In genomic region chr11:79663012-79663411, GRCh38 we compare ENCODE assay signal across 20 cellular contexts.
DNase-seq lines count a peak whose midpoint lies in the region; ATAC-seq and TF ChIP-seq lines count a peak whose summit lies in the region.
"Had no signal": no experiment of that assay in that cellular context is flagged by ENCODE, and none has a peak within 500 bp of the region (broad histone marks: within the 10 kb centered on the region; RNA-seq: fewer than 3 reads in every experiment).

No MANE protein-coding gene starts in this region.

- H3K27me3 Mint-ChIP-seq in stimulated activated memory B cell treated with anti-CD40 and anti-IgM and Interleukin-4, amounts not matched to agents 10 μg/mL and 1 μg/mL and 100 μg/mL, for 72 hours = no peaks in the 10 kb centered on the region
- H3K27me3 Mint-ChIP-seq in Calu3 (ENCODE audit: unreplicated experiment) = no peaks in the 10 kb centered on the region
- H3K27me3 Mint-ChIP-seq: activated naive CD8-positive, alpha-beta T cell treated with anti-CD3 and anti-CD28 coated beads, Interleukin-2, amount 50 U/mL, for 24 hours; CD4-positive, alpha-beta memory T cell had no signal

- peak; percentile 53 for ATAC-seq in esophagus mucosa
- ATAC-seq in stimulated activated memory B cell treated with anti-CD40 and anti-IgM and Interleukin-4, amounts not matched to agents 10 μg/mL and 1 μg/mL and 100 μg/mL, for 72 hours = no peak
- ATAC-seq: activated naive CD8-positive, alpha-beta T cell treated with anti-CD3 and anti-CD28 coated beads, Interleukin-2, amount 50 U/mL, for 24 hours; stimulated activated effector memory CD8-positive, alpha-beta T cell treated with anti-CD3 and anti-CD28 coated beads, Interleukin-12 subunit alpha, Interleukin-12 subunit beta, amount 100 ng/mL, for 72 hours had no signal

- no peaks in the 10 kb centered on the region for H3K36me3 Mint-ChIP-seq in stimulated activated memory B cell treated with anti-CD40 and anti-IgM and Interleukin-4, amounts not matched to agents 10 μg/mL and 1 μg/mL and 100 μg/mL, for 72 hours
- no peaks in the 10 kb centered on the region for H3K36me3 Mint-ChIP-seq in Calu3 (ENCODE audit: insufficient read depth, unreplicated experiment)
- H3K36me3 Mint-ChIP-seq: CD4-positive, alpha-beta memory T cell; stimulated activated effector memory CD8-positive, alpha-beta T cell treated with anti-CD3 and anti-CD28 coated beads, Interleukin-12 subunit alpha, Interleukin-12 subunit beta, amount 100 ng/mL, for 72 hours had no signal

- no TSS peak for BruUV-seq in Calu3 (replicated peaks; lab: Mats Ljungman, UMichigan)

- intact Hi-C loops in Calu3 (cut with micrococcal nuclease; ENCODE audit: unreplicated experiment) = no loop called here

- H3K4me1 Mint-ChIP-seq in stimulated activated memory B cell treated with anti-CD40 and anti-IgM and Interleukin-4, amounts not matched to agents 10 μg/mL and 1 μg/mL and 100 μg/mL, for 72 hours = no peaks in the 10 kb centered on the region
- no peaks in the 10 kb centered on the region for H3K4me1 Mint-ChIP-seq in Calu3 (ENCODE audit: low read depth, unreplicated experiment)
- H3K4me1 Mint-ChIP-seq: activated naive CD8-positive, alpha-beta T cell treated with anti-CD3 and anti-CD28 coated beads, Interleukin-2, amount 50 U/mL, for 24 hours; CD4-positive, alpha-beta memory T cell; stimulated activated effector memory CD8-positive, alpha-beta T cell treated with anti-CD3 and anti-CD28 coated beads, Interleukin-12 subunit alpha, Interleukin-12 subunit beta, amount 100 ng/mL, for 72 hours had no signal

- DNase-seq in NCI-H2081 (lab: John Stamatoyannopoulos, UW) (peak; percentile 1 to 52), NCI-H2081 treated with DMSO at 0.1 percent for 48 hours (lab: John Stamatoyannopoulos, UW) (no peak), NCI-H1417 (lab: John Stamatoyannopoulos, UW) (peak; percentile 60 to 97 (median 78)), NCI-H748 (lab: John Stamatoyannopoulos, UW; ENCODE audit: unreplicated experiment) (peak; percentile 89), T1000 (lab: John Stamatoyannopoulos, UW) (no peak), Calu3 (no peak)
- DNase-seq: activated CD4-positive, alpha-beta T cell treated with anti-CD3 and anti-CD28 coated beads for 1 hour; activated gamma-delta T cell treated with Interleukin-2 at 50 U/mL for 16 hours; activated naive CD8-positive, alpha-beta T cell treated with anti-CD3 and anti-CD28 coated beads, Interleukin-2, amount 50 U/mL, for 24 hours; activated T-cell treated with anti-CD3 and anti-CD28 coated beads, Interleukin-2, amount 50 U/mL, for 1 hour; CD4-positive, alpha-beta memory T cell; DMS79 treated with DMSO at 0.1 percent for 48 hours; dorsolateral prefrontal cortex; mesenchymal stem cell; NCI-H2029; NK-92 treated with Interleukin-12 subunit alpha and Interleukin-12 subunit beta, amount 100 ng/mL, for 24 hours; occipital lobe had no signal

- CTCF ChIA-PET in Calu3 (lab: Charles Lee) = no interaction called here

- H3K9me3 Mint-ChIP-seq in stimulated activated memory B cell treated with anti-CD40 and anti-IgM and Interleukin-4, amounts not matched to agents 10 μg/mL and 1 μg/mL and 100 μg/mL, for 72 hours = peaks cover 3% of the 10 kb centered on the region
- peaks cover 13% of the 10 kb centered on the region for H3K9me3 Mint-ChIP-seq in Calu3 (ENCODE audit: low read depth, unreplicated experiment)
- H3K9me3 Mint-ChIP-seq: activated naive CD8-positive, alpha-beta T cell treated with anti-CD3 and anti-CD28 coated beads, Interleukin-2, amount 50 U/mL, for 24 hours had no signal

- TF ChIP-seq CTCF in Calu3 (IDR thresholded peaks at IDR 0.05; ENCODE audit: unreplicated experiment) = no peak

- H3K4me3 Mint-ChIP-seq in stimulated activated memory B cell treated with anti-CD40 and anti-IgM and Interleukin-4, amounts not matched to agents 10 μg/mL and 1 μg/mL and 100 μg/mL, for 72 hours = no peak overlapping the region
- no peak overlapping the region for H3K4me3 Mint-ChIP-seq in Calu3 (ENCODE audit: low read depth, unreplicated experiment)
- H3K4me3 Mint-ChIP-seq: activated naive CD8-positive, alpha-beta T cell treated with anti-CD3 and anti-CD28 coated beads, Interleukin-2, amount 50 U/mL, for 24 hours; CD4-positive, alpha-beta memory T cell; stimulated activated effector memory CD8-positive, alpha-beta T cell treated with anti-CD3 and anti-CD28 coated beads, Interleukin-12 subunit alpha, Interleukin-12 subunit beta, amount 100 ng/mL, for 72 hours had no signal

- H3K27ac Mint-ChIP-seq in stimulated activated memory B cell treated with anti-CD40 and anti-IgM and Interleukin-4, amounts not matched to agents 10 μg/mL and 1 μg/mL and 100 μg/mL, for 72 hours = no peak overlapping the region
- no peak overlapping the region for H3K27ac Mint-ChIP-seq in Calu3 (ENCODE audit: unreplicated experiment)
- H3K27ac Mint-ChIP-seq: activated naive CD8-positive, alpha-beta T cell treated with anti-CD3 and anti-CD28 coated beads, Interleukin-2, amount 50 U/mL, for 24 hours; CD4-positive, alpha-beta memory T cell; stimulated activated effector memory CD8-positive, alpha-beta T cell treated with anti-CD3 and anti-CD28 coated beads, Interleukin-12 subunit alpha, Interleukin-12 subunit beta, amount 100 ng/mL, for 72 hours had no signal

Comparison
In these comparisons a context has a peak if more than half of its experiments do, and no peak if none do; other contexts are left out.
1. DNase-seq: peak in NCI-H2081 (2 of 2), NCI-H1417 (3 of 3) and NCI-H748 (single experiment); none in NCI-H2081 treated with DMSO at 0.1 percent for 48 hours (single experiment), T1000 (single experiment) and Calu3 (single experiment).